ENCODE assay signal across 27 cellular contexts in genomic region chr5:146359836-146360235, GRCh38. TPM values are rescaled to one million over a fixed set of nuclear protein-coding genes. Genes with fewer than 3 reads are reported as not detected.
"Had no signal": no experiment of that assay in that cellular context is flagged by ENCODE, and none has a peak within 500 bp of the region (broad histone marks: within the 10 kb centered on the region; RNA-seq: fewer than 3 reads in every experiment).

No MANE protein-coding gene starts in this region.

- ATAC-seq: effector memory CD8-positive, alpha-beta T cell; foreskin keratinocyte; gastroesophageal sphincter; heart left ventricle; heart right ventricle had no signal

- H3K4me3 ChIP-seq: colonic mucosa, coronary artery, dorsolateral prefrontal cortex, esophagus muscularis mucosa, esophagus squamous epithelium, gastroesophageal sphincter, heart left ventricle, heart right ventricle had no signal

- DNase-seq: colonic mucosa; cortex of kidney; dermis blood vessel endothelial cell; dorsolateral prefrontal cortex; effector CD4-positive, alpha-beta T cell; effector CD8-positive, alpha-beta T cell; effector memory CD4-positive, alpha-beta T cell; effector memory CD8-positive, alpha-beta T cell; endodermal cell; erythroblast; esophagus squamous epithelium; foreskin fibroblast; foreskin keratinocyte; foreskin melanocyte; glutamatergic neuron; head of caudate nucleus; heart left ventricle; heart right ventricle had no signal

- H3K36me3 ChIP-seq: colonic mucosa, esophagus muscularis mucosa, esophagus squamous epithelium, gastroesophageal sphincter, heart left ventricle, heart right ventricle had no signal

- H3K9me3 ChIP-seq: colonic mucosa, esophagus muscularis mucosa, esophagus squamous epithelium, gastroesophageal sphincter, heart left ventricle, heart right ventricle had no signal

- H3K27ac ChIP-seq: colonic mucosa, coronary artery, dorsolateral prefrontal cortex, epithelial cell of prostate, esophagus muscularis mucosa, esophagus squamous epithelium, foreskin keratinocyte, gastroesophageal sphincter, heart left ventricle, heart right ventricle had no signal

- H3K27me3 ChIP-seq: colonic mucosa had no signal

- H3K4me1 ChIP-seq: colonic mucosa, esophagus muscularis mucosa, esophagus squamous epithelium, foreskin keratinocyte, gastroesophageal sphincter, heart left ventricle, heart right ventricle had no signal

RNA-seq across cellular contexts. Expression of gene POU4F3, which starts 21.2 kb away (rescaled TPM):
- total RNA-seq: colonic mucosa, dermis blood vessel endothelial cell, endothelial cell of umbilical vein, epithelial cell of proximal tubule, esophagus squamous epithelium, fibroblast of lung, fibroblast of villous mesenchyme, foreskin keratinocyte, frontal cortex, gastroesophageal sphincter had no signal
- polyA plus RNA-seq: fibroblast of lung had no signal
